In the genomic region with DNA sequence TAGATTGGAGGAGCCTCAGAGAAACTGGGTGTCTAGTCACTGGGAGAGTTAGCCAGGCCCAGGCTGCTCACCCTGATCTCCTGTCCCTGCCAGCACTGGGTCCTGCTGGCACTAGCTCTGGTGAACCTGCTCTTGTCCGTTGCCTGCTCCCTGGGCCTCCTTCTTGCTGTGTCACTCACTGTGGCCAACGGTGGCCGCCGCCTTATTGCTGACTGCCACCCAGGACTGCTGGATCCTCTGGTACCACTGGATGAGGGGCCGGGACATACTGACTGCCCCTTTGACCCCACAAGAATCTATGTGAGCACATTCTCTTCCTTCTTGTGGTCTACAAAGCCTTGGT, we compare ENCODE assay signal across 9 cellular contexts. TPM values are rescaled to one million over a fixed set of nuclear protein-coding genes. Genes with fewer than 3 reads are reported as not detected.
DNase-seq lines count a peak whose midpoint lies in the region; ATAC-seq and TF ChIP-seq lines count a peak whose summit lies in the region.
"Had no signal": no experiment of that assay in that cellular context is flagged by ENCODE, and none has a peak within 500 bp of the region (broad histone marks: within the 10 kb centered on the region; RNA-seq: fewer than 3 reads in every experiment).

No MANE protein-coding gene starts in this region.

- TF ChIP-seq POLR2A in GM18526 (IDR thresholded peaks at IDR 0.05; ENCODE audit: extremely low read depth, insufficient read length) (peak; percentile 2), GM18505 (IDR thresholded peaks at IDR 0.05; ENCODE audit: borderline replicate concordance, extremely low read depth, insufficient read depth, insufficient read length) (no peak)

- WGBS in iPS DF 6.9 (ENCODE audit: insufficient coverage, insufficient read length): no CpG with 5 or more reads among the region's 5 CpGs

- 0 out of 2 replicates have a peak, but pooled peaks cover 2% of the 10 kb centered on the region for H3K4me1 ChIP-seq in iPS DF 6.9 (ENCODE audit: control insufficient read depth, insufficient read depth, low read length)

- H3K9me3 Mint-ChIP-seq in T-cell: no peaks in the 10 kb centered on the region

- POLR2A ChIA-PET in T-cell (lab: Charles Lee): no interaction called here

- CTCF ChIA-PET in T-cell (lab: Charles Lee): interaction anchor here in 1 of 2 donors (0.6 kb wide), 1 partner anchor 13 kb away, joined by 3 read pairs; no protein-coding TSS in a partner anchor

- no peaks in the 10 kb centered on the region for H3K9me3 ChIP-seq in iPS DF 6.9 (ENCODE audit: control insufficient read depth, insufficient read depth, low read length)

- H3K27me3 Mint-ChIP-seq in T-cell: no peaks in the 10 kb centered on the region

- peak overlapping the region; percentile 28 to 60 for H3K27ac Mint-ChIP-seq in T-cell

- H3K4me3 Mint-ChIP-seq in T-cell: peak overlapping the region in 1 of 3 donors; percentile 46

- H3K4me1 Mint-ChIP-seq in T-cell: peaks cover 5 to 15% (median 9%) of the 10 kb centered on the region in 3 donors

- H3K36me3 ChIP-seq in iPS DF 6.9 (ENCODE audit: control insufficient read depth, insufficient read depth, low read length): peaks cover 7% of the 10 kb centered on the region

- H3K27ac ChIP-seq in iPS DF 6.9 (ENCODE audit: low read length): no peak overlapping the region

- DNase-seq in T-cell (no peak), iPS DF 6.9 (ENCODE audit: low read depth, low spot score) (no peak), sciatic nerve (ENCODE audit: low spot score) (no peak), NCI-H2196 treated with DMSO at 0.1 percent for 48 hours (lab: John Stamatoyannopoulos, UW; ENCODE audit: unreplicated experiment) (no peak), NCI-H526 treated with DMSO at 0.1 percent for 48 hours (lab: John Stamatoyannopoulos, UW) (no peak)

- peak overlapping the region; percentile 50; the same call in 1 of the 2 replicates for H3K4me3 ChIP-seq in iPS DF 6.9 (ENCODE audit: low read length)

- ATAC-seq in T-cell (replicated peaks in 1 of 4) (peak in 3 of 4 experiments; percentile 5 to 17 (median 11)), sciatic nerve (peak; percentile 38), GM18505 (IDR thresholded peaks at IDR 0.05; ENCODE audit: unreplicated experiment) (no peak), GM21786 (IDR thresholded peaks at IDR 0.05; ENCODE audit: unreplicated experiment) (no peak)

- peaks cover 45% of the 10 kb centered on the region for H3K36me3 Mint-ChIP-seq in T-cell

- intact Hi-C loops in sciatic nerve (cut with DNase I): no loop called here

- no peaks in the 10 kb centered on the region for H3K27me3 ChIP-seq in iPS DF 6.9 (ENCODE audit: control insufficient read depth, insufficient read depth, low read length)

RNA-seq across cellular contexts. Expression of a gene that starts 0.8 kb away (rescaled TPM):
- 10 to 100 TPM; 12.3 to 21.1 (median 19.7) TPM for total RNA-seq in T-cell
- total RNA-seq in sciatic nerve: 2.6 TPM

RNA-seq across cellular contexts. Expression of a gene that starts 14.5 kb away (rescaled TPM):
- total RNA-seq in T-cell (100 to 1,000 TPM in 4 of 5 donors, 10 to 100 TPM in 1; 99.1 to 187 (median 109) TPM), sciatic nerve (77.6 TPM)

RNA-seq across cellular contexts. Expression of a gene that starts 33.6 kb away (rescaled TPM):
- total RNA-seq in T-cell: 10 to 100 TPM; 40.9 to 65.9 (median 62.4) TPM
- total RNA-seq in sciatic nerve: 37.8 TPM

RNA-seq across cellular contexts. Expression of a gene that starts 46.6 kb away (rescaled TPM):
- total RNA-seq in T-cell: 10 to 100 TPM; 14.6 to 25.3 (median 17.3) TPM
- 48.5 TPM for total RNA-seq in sciatic nerve

RNA-seq across cellular contexts. Expression of a gene that starts 52.0 kb away (rescaled TPM):
- total RNA-seq in T-cell (under 1 TPM; 0.13 to 0.98 (median 0.50) TPM), sciatic nerve (6.3 TPM)
- total RNA-seq: NCI-H460 had no signal

Comparison
In these comparisons a context has a peak if more than half of its experiments do, and no peak if none do; other contexts are left out.
1. ATAC-seq: peak in T-cell (3 of 4) and sciatic nerve (single experiment); none in GM18505 (single experiment) and GM21786 (single experiment).